Comparison of ENCODE assay signal across 8 cellular contexts in genomic region chr10:103598654-103599115, GRCh38.
DNase-seq lines count a peak whose midpoint lies in the region; ATAC-seq and TF ChIP-seq lines count a peak whose summit lies in the region.

No MANE protein-coding gene starts in this region.

- TF ChIP-seq CTCF in AG09319 (IDR thresholded peaks at IDR 0.05; ENCODE audit: low read depth, low read length) (peak; percentile 69), GM12875 (IDR thresholded peaks at IDR 0.05; ENCODE audit: borderline replicate concordance, insufficient read depth, low read depth, low read length) (peak; percentile 40; the same call in 1 of the 2 replicates), astrocyte of the spinal cord (IDR thresholded peaks at IDR 0.05; ENCODE audit: low read depth, low read length) (peak; percentile 81), stomach (IDR thresholded peaks at IDR 0.05) (peak in 5 of 7 experiments; percentile 37 to 83 (median 52))

- no peaks in the 10 kb centered on the region for H3K36me3 Mint-ChIP-seq in activated T-cell treated with anti-CD3 and anti-CD28 coated beads, Interleukin-2, amount 50 U/mL, for 72 hours (ENCODE audit: insufficient read depth in 2 of 2)

- no peaks in the 10 kb centered on the region for H3K9me3 Mint-ChIP-seq in activated T-cell treated with anti-CD3 and anti-CD28 coated beads, Interleukin-2, amount 50 U/mL, for 72 hours

- no peaks in the 10 kb centered on the region for H3K27me3 Mint-ChIP-seq in activated T-cell treated with anti-CD3 and anti-CD28 coated beads, Interleukin-2, amount 50 U/mL, for 72 hours (ENCODE audit: low read depth)

- no peak for TF ChIP-seq EP300 in stomach (IDR thresholded peaks at IDR 0.05)

- no peak for DNase-seq in AG09319 (ENCODE audit: extremely low read depth, low read depth)
- DNase-seq in NCI-H2227 treated with DMSO at 0.1 percent for 48 hours (lab: John Stamatoyannopoulos, UW): peak; percentile 30
- DNase-seq in astrocyte of the spinal cord (ENCODE audit: low read depth, low spot score): peak; percentile 58
- DNase-seq in iPS DF 19.7 (ENCODE audit: low read depth, low spot score): peak; percentile 38
- DNase-seq in stomach: peak; percentile 60
- no peak for DNase-seq in activated T-cell treated with anti-CD3 and anti-CD28 coated beads, Interleukin-2, amount 50 U/mL, for 72 hours

- H3K4me1 ChIP-seq in stomach: peaks cover 0 to 33% (median 18%) of the 10 kb centered on the region in 4 donors

- no peak for TF ChIP-seq POLR2A in stomach (IDR thresholded peaks at IDR 0.05)

- peaks cover 7 to 24% (median 22%) of the 10 kb centered on the region in 4 donors for H3K36me3 ChIP-seq in stomach

- no peaks in the 10 kb centered on the region for H3K27me3 ChIP-seq in stomach

- H3K4me3 ChIP-seq in GM12875 (ENCODE audit: low read depth, low read length) (no peak overlapping the region), astrocyte of the spinal cord (ENCODE audit: low read depth, low read length) (no peak overlapping the region), stomach (no peak overlapping the region)

- no peaks in the 10 kb centered on the region for H3K4me1 Mint-ChIP-seq in activated T-cell treated with anti-CD3 and anti-CD28 coated beads, Interleukin-2, amount 50 U/mL, for 72 hours (ENCODE audit: low read depth)

- intact Hi-C loops in stomach (cut with DNase I; ENCODE audit: low total_unique reads): loop anchor here (5.0 kb wide), 1 partner anchor 89 kb away; no protein-coding TSS in a partner anchor

- ATAC-seq in activated T-cell treated with anti-CD3 and anti-CD28 coated beads, Interleukin-2, amount 50 U/mL, for 72 hours (replicated peaks in 1 of 2): no peak
- no peak for ATAC-seq in HG02798 (IDR thresholded peaks at IDR 0.05; ENCODE audit: poor library complexity, unreplicated experiment)

- no peak overlapping the region for H3K27ac Mint-ChIP-seq in activated T-cell treated with anti-CD3 and anti-CD28 coated beads, Interleukin-2, amount 50 U/mL, for 72 hours

- peak overlapping the region in 1 of 5 donors; percentile 22 for H3K27ac ChIP-seq in stomach

- in situ Hi-C loops in astrocyte of the spinal cord (cut with HindIII; ENCODE audit: low sequenced_read_pairs): no loop called here

- H3K9me3 ChIP-seq in stomach: no peaks in the 10 kb centered on the region

- 40 to 51% (median 47%) methylated on average over 7 of the region's 7 CpGs for WGBS in stomach, 5 donors

- H3K4me3 Mint-ChIP-seq in activated T-cell treated with anti-CD3 and anti-CD28 coated beads, Interleukin-2, amount 50 U/mL, for 72 hours: no peak overlapping the region

Comparison
In these comparisons a context has a peak if more than half of its experiments do, and no peak if none do; other contexts are left out.
1. DNase-seq: peak in NCI-H2227 treated with DMSO at 0.1 percent for 48 hours (single experiment), astrocyte of the spinal cord (single experiment), iPS DF 19.7 (single experiment) and stomach (single experiment); none in AG09319 (single experiment) and activated T-cell treated with anti-CD3 and anti-CD28 coated beads, Interleukin-2, amount 50 U/mL, for 72 hours (0 of 2).
2. Peak in every context shown above with its lines, with median percentiles within 50 percentile points of each other: CTCF ChIP-seq.